Comparison of ENCODE assay signal across 15 cellular contexts in the genomic region with DNA sequence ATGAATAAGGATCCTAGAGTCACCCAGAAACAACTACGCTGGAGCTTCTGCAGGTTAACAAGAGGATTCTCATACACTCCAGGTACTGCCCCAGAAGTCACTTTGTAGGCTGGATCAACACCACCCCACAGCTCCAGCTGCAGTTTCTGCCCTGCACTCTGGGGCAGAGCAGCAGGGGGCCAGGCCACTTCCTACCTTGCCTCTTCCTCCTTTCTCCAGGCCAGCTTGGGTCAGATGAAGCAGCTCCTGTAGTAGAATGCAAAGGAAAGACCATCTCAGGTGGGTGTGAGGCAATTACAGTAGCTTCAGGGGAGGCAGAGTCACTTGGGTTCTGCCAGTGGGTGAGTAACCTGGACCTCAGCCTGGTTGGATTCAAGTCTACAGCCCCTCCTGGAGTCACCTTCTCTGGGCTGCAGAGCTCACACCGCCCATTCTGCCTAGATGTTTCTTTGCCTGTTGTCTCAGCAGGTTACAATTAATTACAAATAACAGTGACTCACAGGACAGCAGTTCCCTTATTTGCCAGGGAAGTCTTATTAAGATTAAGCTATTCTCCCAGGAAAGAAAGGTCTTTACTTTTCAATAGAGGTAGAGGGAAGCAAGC. TPM values are rescaled to one million over a fixed set of nuclear protein-coding genes. Genes with fewer than 3 reads are reported as not detected.
A peak's percentile ranks its signal among the peaks of the same experiment; 100 is the strongest.
DNase-seq lines count a peak whose midpoint lies in the region; ATAC-seq and TF ChIP-seq lines count a peak whose summit lies in the region.
"Had no signal": no experiment of that assay in that cellular context is flagged by ENCODE, and none has a peak within 500 bp of the region (broad histone marks: within the 10 kb centered on the region; RNA-seq: fewer than 3 reads in every experiment).

No MANE protein-coding gene starts in this region.

- no peaks in the 10 kb centered on the region for H3K27me3 Mint-ChIP-seq in stimulated activated naive B cell treated with anti-CD40 and anti-IgM and Interleukin-4, amounts not matched to agents 10 μg/mL and 1 μg/mL and 100 μg/mL, for 72 hours

- peak overlapping the region; percentile 9 for H2AFZ ChIP-seq in mammary epithelial cell (ENCODE audit: low read depth, low read length)
- H2AFZ ChIP-seq: neural progenitor cell had no signal

- in situ Hi-C loops in mammary epithelial cell (cut with MboI; ENCODE audit: low sequenced_read_pairs in 2 of 2): no loop called here

- intact Hi-C loops in mammary epithelial cell (cut with micrococcal nuclease): no loop called here

- DNase-seq in activated effector memory CD4-positive, alpha-beta T cell treated with anti-CD3 and anti-CD28 coated beads, Interleukin-2, amount 50 U/mL, for 16 hours: peak; percentile 37
- no peak for DNase-seq in activated effector memory CD4-positive, alpha-beta T cell treated with Interleukin-2 at 50 U/mL for 16 hours
- peak; percentile 55 for DNase-seq in MG63
- peak; percentile 32 for DNase-seq in mammary epithelial cell
- DNase-seq in stimulated activated naive B cell treated with anti-CD40 and anti-IgM and Interleukin-4, amounts not matched to agents 10 μg/mL and 1 μg/mL and 100 μg/mL, for 72 hours: no peak
- DNase-seq in RKO (ENCODE audit: low spot score): no peak
- DNase-seq in HT-29 (ENCODE audit: low spot score): no peak
- DNase-seq: activated CD4-positive, alpha-beta T cell treated with anti-CD3 and anti-CD28 coated beads, Interleukin-2, amount 10 ng/mL, durations not matched to agents 24 days and 14 days; activated T-cell treated with anti-CD3 and anti-CD28 coated beads, Interleukin-2, amount 50 U/mL, for 4 hours; H7; retina; SJCRH30; T-helper 9 cell had no signal

- H3K9ac ChIP-seq in mammary epithelial cell (ENCODE audit: insufficient read depth, low read length): no peak overlapping the region
- H3K9ac ChIP-seq: neural progenitor cell had no signal

- CTCF ChIA-PET in mammary epithelial cell (lab: Charles Lee; ENCODE audit: low non-redundant PET): no interaction called here

- no peak overlapping the region for H3K4me2 ChIP-seq in mammary epithelial cell (ENCODE audit: insufficient read depth, low read depth, low read length)
- H3K4me2 ChIP-seq: neural progenitor cell had no signal

- H3K27ac Mint-ChIP-seq in stimulated activated naive B cell treated with anti-CD40 and anti-IgM and Interleukin-4, amounts not matched to agents 10 μg/mL and 1 μg/mL and 100 μg/mL, for 72 hours: peak overlapping the region; percentile 79
- H3K27ac Mint-ChIP-seq: activated CD4-positive, alpha-beta T cell treated with anti-CD3 and anti-CD28 coated beads, Interleukin-2, amount 10 ng/mL, durations not matched to agents 24 days and 14 days; neural progenitor cell had no signal

- H3K4me1 Mint-ChIP-seq in stimulated activated naive B cell treated with anti-CD40 and anti-IgM and Interleukin-4, amounts not matched to agents 10 μg/mL and 1 μg/mL and 100 μg/mL, for 72 hours: peaks cover 65 to 90% of the 10 kb centered on the region in 2 donors

- H3K4me1 ChIP-seq in mammary epithelial cell (ENCODE audit: insufficient read depth, low read length): peaks cover 44% of the 10 kb centered on the region

- dilution Hi-C loops in mammary epithelial cell (cut with HindIII; ENCODE audit: low sequenced_read_pairs): no loop called here

- H3K9me3 Mint-ChIP-seq in stimulated activated naive B cell treated with anti-CD40 and anti-IgM and Interleukin-4, amounts not matched to agents 10 μg/mL and 1 μg/mL and 100 μg/mL, for 72 hours: peaks cover 0 to 1% of the 10 kb centered on the region in 2 donors
- H3K9me3 Mint-ChIP-seq: activated T-cell treated with anti-CD3 and anti-CD28 coated beads, Interleukin-2, amount 50 U/mL, for 4 hours; neural progenitor cell had no signal

- no TSS peak for BruUV-seq in mammary epithelial cell (replicated peaks; lab: Mats Ljungman, UMichigan)

- H3K36me3 ChIP-seq in MG63 (no peaks in the 10 kb centered on the region; the same call in 1 of the 2 replicates), mammary epithelial cell (ENCODE audit: insufficient read depth, low read length) (no peaks in the 10 kb centered on the region)
- H3K36me3 ChIP-seq: neural progenitor cell, SJCRH30 had no signal

- no peak for TF ChIP-seq CTCF in mammary epithelial cell (conservative IDR thresholded peaks at IDR 0.05 in 1 of 2, IDR thresholded peaks at IDR 0.05 in 1 of 2; ENCODE audit: extremely low read depth in 1 of 2, insufficient read depth in 1 of 2, low read depth in 1 of 2, low read length in 2 of 2)

- no peak overlapping the region for H3K27ac ChIP-seq in mammary epithelial cell (ENCODE audit: insufficient read depth, low read depth, low read length)
- H3K27ac ChIP-seq: neural progenitor cell, SJCRH30 had no signal

- H4K20me1 ChIP-seq in mammary epithelial cell (ENCODE audit: insufficient read depth, low read length): no peaks in the 10 kb centered on the region

- no peak for ATAC-seq in stimulated activated naive B cell treated with anti-CD40 and anti-IgM and Interleukin-4, amounts not matched to agents 10 μg/mL and 1 μg/mL and 100 μg/mL, for 72 hours (replicated peaks)
- ATAC-seq in HG02938 (IDR thresholded peaks at IDR 0.05; ENCODE audit: unreplicated experiment): no peak
- ATAC-seq: activated T-cell treated with anti-CD3 and anti-CD28 coated beads, Interleukin-2, amount 50 U/mL, for 4 hours had no signal

- peak overlapping the region in 1 of 2 donors; percentile 48 for H3K4me3 Mint-ChIP-seq in stimulated activated naive B cell treated with anti-CD40 and anti-IgM and Interleukin-4, amounts not matched to agents 10 μg/mL and 1 μg/mL and 100 μg/mL, for 72 hours
- H3K4me3 Mint-ChIP-seq: activated CD4-positive, alpha-beta T cell treated with anti-CD3 and anti-CD28 coated beads, Interleukin-2, amount 10 ng/mL, durations not matched to agents 24 days and 14 days; activated T-cell treated with anti-CD3 and anti-CD28 coated beads, Interleukin-2, amount 50 U/mL, for 4 hours; neural progenitor cell had no signal

- H3K4me3 ChIP-seq in MG63: no peak overlapping the region
- H3K4me3 ChIP-seq in mammary epithelial cell (replicated peaks in 1 of 3; ENCODE audit: insufficient read depth in 1 of 3, low read depth in 2 of 3, low read length in 3 of 3): no peak overlapping the region
- H3K4me3 ChIP-seq: neural progenitor cell, SJCRH30 had no signal

- peaks cover 8% of the 10 kb centered on the region for H3K79me2 ChIP-seq in mammary epithelial cell (ENCODE audit: insufficient read depth, low read length)

- peaks cover 0 to 6% of the 10 kb centered on the region in 2 donors for H3K36me3 Mint-ChIP-seq in stimulated activated naive B cell treated with anti-CD40 and anti-IgM and Interleukin-4, amounts not matched to agents 10 μg/mL and 1 μg/mL and 100 μg/mL, for 72 hours
- H3K36me3 Mint-ChIP-seq: neural progenitor cell had no signal

- WGBS in mammary epithelial cell (ENCODE audit: low coverage, missing lambda C conversion rate): 38% methylated on average over 1 of the region's 2 CpGs

- H3K9me3 ChIP-seq in MG63: no peaks in the 10 kb centered on the region
- no peaks in the 10 kb centered on the region for H3K9me3 ChIP-seq in mammary epithelial cell (replicated peaks; ENCODE audit: insufficient read depth, low read length)
- H3K9me3 ChIP-seq: SJCRH30 had no signal

- H3K27me3 ChIP-seq in MG63: no peaks in the 10 kb centered on the region
- no peaks in the 10 kb centered on the region for H3K27me3 ChIP-seq in mammary epithelial cell (ENCODE audit: insufficient read depth, low read length)
- H3K27me3 ChIP-seq: neural progenitor cell, SJCRH30 had no signal

RNA-seq across cellular contexts. Expression of a gene that starts 24.4 kb away (rescaled TPM):
- 21.2 and 26.0 TPM in 2 replicates for total RNA-seq in MG63 (2014; rRNA removed; shearing (Covaris generic); ENCODE audit: low replicate concordance)
- total RNA-seq in mammary epithelial cell: 100 to 1,000 TPM in 1 of 2 donors, 10 to 100 TPM in 1; 93.0 to 171 TPM
- polyA plus RNA-seq in mammary epithelial cell: 123 TPM
- polyA minus RNA-seq in mammary epithelial cell: 185 TPM
- total RNA-seq in HT-29 (2014; rRNA removed; shearing (Covaris generic)): 48.5 and 49.4 TPM in 2 replicates

Comparison
In these comparisons a context has a peak if more than half of its experiments do, and no peak if none do; other contexts are left out.
1. DNase-seq: peak in activated effector memory CD4-positive, alpha-beta T cell treated with anti-CD3 and anti-CD28 coated beads, Interleukin-2, amount 50 U/mL, for 16 hours (single experiment), MG63 (single experiment) and mammary epithelial cell (single experiment); none in activated effector memory CD4-positive, alpha-beta T cell treated with Interleukin-2 at 50 U/mL for 16 hours (single experiment), stimulated activated naive B cell treated with anti-CD40 and anti-IgM and Interleukin-4, amounts not matched to agents 10 μg/mL and 1 μg/mL and 100 μg/mL, for 72 hours (single experiment), RKO (single experiment) and HT-29 (single experiment).